8 cellular contexts compared by ENCODE assay signal in genomic region chr1:16217061-16217785, GRCh38. TPM values are rescaled to one million over a fixed set of nuclear protein-coding genes. Genes with fewer than 3 reads are reported as not detected.
DNase-seq lines count a peak whose midpoint lies in the region; ATAC-seq and TF ChIP-seq lines count a peak whose summit lies in the region.

No MANE protein-coding gene starts in this region.

- intact Hi-C loops in vagina (cut with DNase I): no loop called here

- DNase-seq in NCI-H146 (lab: John Stamatoyannopoulos, UW): peak; percentile 91
- DNase-seq in T-helper 22 cell (ENCODE audit: low read depth): peak; percentile 93
- peak; percentile 90 for DNase-seq in astrocyte of the cerebellum (ENCODE audit: low read depth)
- DNase-seq in hepatic stellate cell (ENCODE audit: low spot score): peak; percentile 96
- DNase-seq in vagina (ENCODE audit: extremely low spot score in 2 of 2): peak in 1 of 2 donors; percentile 97

- H3K4me1 ChIP-seq in rectal smooth muscle tissue (ENCODE audit: control insufficient read depth, insufficient read depth, low read length) (peaks cover 3% of the 10 kb centered on the region), vagina (peaks cover 28% of the 10 kb centered on the region)

- H3K9ac ChIP-seq in rectal smooth muscle tissue (ENCODE audit: low read length): no peak overlapping the region

- H3K27me3 ChIP-seq in rectal smooth muscle tissue (ENCODE audit: control insufficient read depth, insufficient read depth, low read length): no peaks in the 10 kb centered on the region
- H3K27me3 ChIP-seq in vagina: no peaks in the 10 kb centered on the region

- H3K9me3 ChIP-seq in vagina: no peaks in the 10 kb centered on the region

- TF ChIP-seq POLR2A in vagina (IDR thresholded peaks at IDR 0.05): peak in 1 of 2 donors; percentile 57

- peak; percentile 92 for ATAC-seq in HG02763 (IDR thresholded peaks at IDR 0.05; ENCODE audit: unreplicated experiment)

- in situ Hi-C loops in astrocyte of the cerebellum (cut with HindIII; ENCODE audit: low sequenced_read_pairs): loop anchor here (5.0 kb wide), 1 partner anchor 90 kb away; no protein-coding TSS in a partner anchor

- no peak for TF ChIP-seq CTCF in GM12875 (IDR thresholded peaks at IDR 0.05; ENCODE audit: borderline replicate concordance, insufficient read depth, low read depth, low read length)
- no peak for TF ChIP-seq CTCF in astrocyte of the cerebellum (IDR thresholded peaks at IDR 0.05; ENCODE audit: low read depth, low read length, missing control alignments)
- no peak for TF ChIP-seq CTCF in vagina (IDR thresholded peaks at IDR 0.05)

- H3K4me3 ChIP-seq in GM12875 (ENCODE audit: low read depth, low read length) (peak overlapping the region; percentile 37), astrocyte of the cerebellum (ENCODE audit: low read depth, low read length) (peak overlapping the region; percentile 39), rectal smooth muscle tissue (ENCODE audit: low read length) (peak overlapping the region; percentile 78), vagina (peak overlapping the region; percentile 55 to 60)

- H3K36me3 ChIP-seq in rectal smooth muscle tissue (ENCODE audit: control insufficient read depth, insufficient read depth, low read length) (no peaks in the 10 kb centered on the region), vagina (no peaks in the 10 kb centered on the region)

- H3K27ac ChIP-seq in rectal smooth muscle tissue (ENCODE audit: low read depth, low read length) (peak overlapping the region; percentile 75), vagina (peak overlapping the region; percentile 81)

RNA-seq across cellular contexts. Expression of gene ARHGEF19, which starts 4.8 kb away (rescaled TPM):
- 19.4 TPM for total RNA-seq in vagina

RNA-seq across cellular contexts. Expression of gene CPLANE2, which starts 19.8 kb away (rescaled TPM):
- total RNA-seq in vagina: 1.2 TPM
